1 cellular context compared by ENCODE assay signal in the genomic region with DNA sequence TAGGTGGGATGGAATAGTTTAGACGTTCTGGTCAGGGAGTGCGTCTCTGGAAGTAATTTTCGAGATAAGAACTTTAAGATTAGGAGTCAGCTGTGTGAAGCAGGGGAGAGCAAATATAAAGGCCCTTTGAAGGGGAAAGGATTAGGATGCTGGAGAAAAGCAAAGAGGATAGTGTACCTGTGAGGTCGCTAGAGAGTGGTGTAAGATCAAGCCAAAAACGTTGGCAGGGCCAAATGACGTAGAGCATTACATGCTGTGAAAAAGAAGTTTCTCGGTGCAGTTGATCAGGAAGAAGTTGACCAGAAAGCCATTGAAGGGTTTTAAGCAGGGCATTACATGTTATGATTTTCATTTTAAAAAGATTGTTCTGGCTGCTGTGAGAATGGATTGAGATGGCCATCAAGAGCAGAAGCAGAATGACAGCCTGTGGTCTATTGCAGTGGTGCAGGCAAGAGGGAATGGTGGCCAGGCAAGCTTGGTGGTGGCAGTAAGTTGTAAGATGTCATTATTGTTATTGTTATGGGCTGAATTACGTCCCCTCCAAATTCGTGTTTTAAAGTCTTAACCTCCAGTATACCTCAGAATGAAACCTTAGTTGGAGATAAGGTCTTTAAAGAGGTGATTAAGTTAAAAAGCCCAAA.
TF ChIP-seq lines count a peak whose summit lies in the region.

No MANE protein-coding gene starts in this region.

TF ChIP-seq in WTC11, 78 proteins besides CTCF, POLR2A, EP300 and RAD21 (continued from another document):
- TF ChIP-seq, protein P1, sequence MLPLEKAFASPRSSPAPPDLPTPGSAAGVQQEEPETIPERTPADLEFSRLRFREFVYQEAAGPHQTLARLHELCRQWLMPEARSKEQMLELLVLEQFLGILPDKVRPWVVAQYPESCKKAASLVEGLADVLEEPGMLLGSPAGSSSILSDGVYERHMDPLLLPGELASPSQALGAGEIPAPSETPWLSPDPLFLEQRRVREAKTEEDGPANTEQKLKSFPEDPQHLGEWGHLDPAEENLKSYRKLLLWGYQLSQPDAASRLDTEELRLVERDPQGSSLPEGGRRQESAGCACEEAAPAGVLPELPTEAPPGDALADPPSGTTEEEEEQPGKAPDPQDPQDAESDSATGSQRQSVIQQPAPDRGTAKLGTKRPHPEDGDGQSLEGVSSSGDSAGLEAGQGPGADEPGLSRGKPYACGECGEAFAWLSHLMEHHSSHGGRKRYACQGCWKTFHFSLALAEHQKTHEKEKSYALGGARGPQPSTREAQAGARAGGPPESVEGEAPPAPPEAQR (CRISPR knock-in tag; IDR thresholded peaks at IDR 0.05) = no peak
- TF ChIP-seq, protein P2, sequence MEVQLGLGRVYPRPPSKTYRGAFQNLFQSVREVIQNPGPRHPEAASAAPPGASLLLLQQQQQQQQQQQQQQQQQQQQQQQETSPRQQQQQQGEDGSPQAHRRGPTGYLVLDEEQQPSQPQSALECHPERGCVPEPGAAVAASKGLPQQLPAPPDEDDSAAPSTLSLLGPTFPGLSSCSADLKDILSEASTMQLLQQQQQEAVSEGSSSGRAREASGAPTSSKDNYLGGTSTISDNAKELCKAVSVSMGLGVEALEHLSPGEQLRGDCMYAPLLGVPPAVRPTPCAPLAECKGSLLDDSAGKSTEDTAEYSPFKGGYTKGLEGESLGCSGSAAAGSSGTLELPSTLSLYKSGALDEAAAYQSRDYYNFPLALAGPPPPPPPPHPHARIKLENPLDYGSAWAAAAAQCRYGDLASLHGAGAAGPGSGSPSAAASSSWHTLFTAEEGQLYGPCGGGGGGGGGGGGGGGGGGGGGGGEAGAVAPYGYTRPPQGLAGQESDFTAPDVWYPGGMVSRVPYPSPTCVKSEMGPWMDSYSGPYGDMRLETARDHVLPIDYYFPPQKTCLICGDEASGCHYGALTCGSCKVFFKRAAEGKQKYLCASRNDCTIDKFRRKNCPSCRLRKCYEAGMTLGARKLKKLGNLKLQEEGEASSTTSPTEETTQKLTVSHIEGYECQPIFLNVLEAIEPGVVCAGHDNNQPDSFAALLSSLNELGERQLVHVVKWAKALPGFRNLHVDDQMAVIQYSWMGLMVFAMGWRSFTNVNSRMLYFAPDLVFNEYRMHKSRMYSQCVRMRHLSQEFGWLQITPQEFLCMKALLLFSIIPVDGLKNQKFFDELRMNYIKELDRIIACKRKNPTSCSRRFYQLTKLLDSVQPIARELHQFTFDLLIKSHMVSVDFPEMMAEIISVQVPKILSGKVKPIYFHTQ (CRISPR knock-in tag; IDR thresholded peaks at IDR 0.05) = no peak
- TF ChIP-seq SMAD3 (CRISPR knock-in tag; IDR thresholded peaks at IDR 0.05; ENCODE audit: borderline replicate concordance) = no peak
- TF ChIP-seq ETV6 (CRISPR knock-in tag; IDR thresholded peaks at IDR 0.05) = no peak
- TF ChIP-seq NR3C1 (CRISPR knock-in tag; conservative IDR thresholded peaks at IDR 0.05; ENCODE audit: low read depth) = no peak
- TF ChIP-seq NFATC4 (CRISPR knock-in tag; IDR thresholded peaks at IDR 0.05) = no peak
- TF ChIP-seq FOXP1 (CRISPR knock-in tag; IDR thresholded peaks at IDR 0.05; ENCODE audit: borderline replicate concordance) = no peak
- TF ChIP-seq, protein P3, sequence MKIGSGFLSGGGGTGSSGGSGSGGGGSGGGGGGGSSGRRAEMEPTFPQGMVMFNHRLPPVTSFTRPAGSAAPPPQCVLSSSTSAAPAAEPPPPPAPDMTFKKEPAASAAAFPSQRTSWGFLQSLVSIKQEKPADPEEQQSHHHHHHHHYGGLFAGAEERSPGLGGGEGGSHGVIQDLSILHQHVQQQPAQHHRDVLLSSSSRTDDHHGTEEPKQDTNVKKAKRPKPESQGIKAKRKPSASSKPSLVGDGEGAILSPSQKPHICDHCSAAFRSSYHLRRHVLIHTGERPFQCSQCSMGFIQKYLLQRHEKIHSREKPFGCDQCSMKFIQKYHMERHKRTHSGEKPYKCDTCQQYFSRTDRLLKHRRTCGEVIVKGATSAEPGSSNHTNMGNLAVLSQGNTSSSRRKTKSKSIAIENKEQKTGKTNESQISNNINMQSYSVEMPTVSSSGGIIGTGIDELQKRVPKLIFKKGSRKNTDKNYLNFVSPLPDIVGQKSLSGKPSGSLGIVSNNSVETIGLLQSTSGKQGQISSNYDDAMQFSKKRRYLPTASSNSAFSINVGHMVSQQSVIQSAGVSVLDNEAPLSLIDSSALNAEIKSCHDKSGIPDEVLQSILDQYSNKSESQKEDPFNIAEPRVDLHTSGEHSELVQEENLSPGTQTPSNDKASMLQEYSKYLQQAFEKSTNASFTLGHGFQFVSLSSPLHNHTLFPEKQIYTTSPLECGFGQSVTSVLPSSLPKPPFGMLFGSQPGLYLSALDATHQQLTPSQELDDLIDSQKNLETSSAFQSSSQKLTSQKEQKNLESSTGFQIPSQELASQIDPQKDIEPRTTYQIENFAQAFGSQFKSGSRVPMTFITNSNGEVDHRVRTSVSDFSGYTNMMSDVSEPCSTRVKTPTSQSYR (CRISPR knock-in tag; IDR thresholded peaks at IDR 0.05) = no peak
- TF ChIP-seq, protein P4, sequence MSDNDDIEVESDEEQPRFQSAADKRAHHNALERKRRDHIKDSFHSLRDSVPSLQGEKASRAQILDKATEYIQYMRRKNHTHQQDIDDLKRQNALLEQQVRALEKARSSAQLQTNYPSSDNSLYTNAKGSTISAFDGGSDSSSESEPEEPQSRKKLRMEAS (CRISPR knock-in tag; IDR thresholded peaks at IDR 0.05) = no peak
